In the genomic region with DNA sequence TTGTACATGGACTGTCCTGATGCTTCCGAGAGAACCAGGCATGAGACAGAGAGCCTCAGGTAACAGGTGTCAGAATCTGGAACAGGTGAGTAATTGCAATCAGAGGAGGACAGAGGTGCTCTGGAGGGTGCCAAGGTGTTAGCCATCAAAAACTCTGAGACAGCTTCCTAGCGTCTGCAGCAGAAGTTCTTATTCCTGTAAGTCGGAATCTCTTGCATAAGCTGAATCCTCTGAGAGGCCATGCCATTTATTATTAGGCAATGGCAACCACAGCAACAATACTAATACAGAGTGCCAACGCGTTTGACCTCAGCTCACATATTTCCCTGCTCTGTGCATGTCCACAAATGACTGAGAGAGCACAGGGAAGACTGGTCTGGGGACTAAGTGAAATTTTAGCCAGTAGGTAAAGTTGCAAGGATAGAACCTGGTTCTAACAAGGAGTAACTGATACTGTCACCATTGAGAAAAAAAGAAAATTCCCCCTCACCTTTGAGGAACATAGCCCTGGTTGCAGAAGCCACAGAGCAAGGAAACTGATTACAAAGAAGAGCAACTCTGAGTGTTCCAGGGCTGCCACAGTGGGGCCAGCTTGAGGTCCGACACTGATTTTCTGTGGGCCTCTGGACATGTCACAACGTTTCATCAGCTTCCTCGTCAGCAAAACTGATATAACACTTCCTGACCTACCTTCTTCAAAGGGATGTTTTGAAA, we compare ENCODE assay signal across 14 cellular contexts. TPM values are rescaled to one million over a fixed set of nuclear protein-coding genes. Genes with fewer than 3 reads are reported as not detected.
DNase-seq lines count a peak whose midpoint lies in the region; ATAC-seq and TF ChIP-seq lines count a peak whose summit lies in the region.
"Had no signal": no experiment of that assay in that cellular context is flagged by ENCODE, and none has a peak within 500 bp of the region (broad histone marks: within the 10 kb centered on the region; RNA-seq: fewer than 3 reads in every experiment).

No MANE protein-coding gene starts in this region.

- no peak overlapping the region for H3K23ac ChIP-seq in neuronal stem cell (ENCODE audit: low read depth, low read length, poor library complexity)

- no peak overlapping the region for H3K14ac ChIP-seq in neuronal stem cell (ENCODE audit: low read length)

- H2AK5ac ChIP-seq in neuronal stem cell (ENCODE audit: low read depth, low read length): no peak overlapping the region

- H3F3A ChIP-seq in PC-9 (ENCODE audit: insufficient read depth, low read depth): peaks cover 25% of the 10 kb centered on the region

- no peak overlapping the region for H4K91ac ChIP-seq in neuronal stem cell (ENCODE audit: low read depth, low read length, poor library complexity)

- ATAC-seq in HCT116: no peak

- no peaks in the 10 kb centered on the region for H3K27me3 ChIP-seq in HCT116 (ENCODE audit: insufficient read depth, low read length)
- no peaks in the 10 kb centered on the region for H3K27me3 ChIP-seq in PC-9 (ENCODE audit: insufficient read depth, low read depth)
- no peaks in the 10 kb centered on the region for H3K27me3 ChIP-seq in neuronal stem cell (ENCODE audit: control insufficient read depth in 3 of 3, insufficient read depth in 3 of 3, low read depth in 1 of 3, low read length in 3 of 3)
- H3K27me3 ChIP-seq: SJCRH30 had no signal

- H4K20me1 ChIP-seq in HCT116 (ENCODE audit: insufficient read depth): no peaks in the 10 kb centered on the region
- no peaks in the 10 kb centered on the region for H4K20me1 ChIP-seq in PC-9 (ENCODE audit: insufficient read depth)

- TF ChIP-seq CTCF in HCT116 (IDR thresholded peaks at IDR 0.05 in 2 of 3, conservative IDR thresholded peaks at IDR 0.05 in 1 of 3; ENCODE audit: borderline replicate concordance in 1 of 3, insufficient read depth in 1 of 3, low read depth in 2 of 3, low read length in 2 of 3): no peak
- no peak for TF ChIP-seq CTCF in PC-9 (conservative IDR thresholded peaks at IDR 0.05)
- no peak for TF ChIP-seq CTCF in fibroblast of the aortic adventitia (IDR thresholded peaks at IDR 0.05; ENCODE audit: insufficient read depth, low read length)

- H2BK5ac ChIP-seq in neuronal stem cell (ENCODE audit: low read length): no peak overlapping the region

- intact Hi-C loops in HCT116 (cut with micrococcal nuclease) (no loop called here), PC-9 (cut with micrococcal nuclease; ENCODE audit: unreplicated experiment) (loop anchor here (1.0 to 5.0 kb wide), 3 partner anchors 14 to 57 kb away; no protein-coding TSS in a partner anchor)

- CTCF ChIA-PET in HCT116 (lab: Charles Lee) (no interaction called here), PC-9 (lab: Charles Lee) (interaction anchor here (0.8 to 2.0 kb wide), 2 partner anchors 8 to 17 kb away, joined by 4 read pairs; no protein-coding TSS in a partner anchor)

- no peak for TF ChIP-seq RAD21 in HCT116 (IDR thresholded peaks at IDR 0.05; ENCODE audit: low read depth)

- no peak overlapping the region for H2BK120ac ChIP-seq in neuronal stem cell (ENCODE audit: low read depth, low read length)

- H4K8ac ChIP-seq in neuronal stem cell (ENCODE audit: low read depth, low read length): no peak overlapping the region

- no peak overlapping the region for H2BK12ac ChIP-seq in neuronal stem cell (ENCODE audit: low read length)

- H3K79me1 ChIP-seq in neuronal stem cell (ENCODE audit: low read depth, low read length): no peaks in the 10 kb centered on the region

- no CpG with 5 or more reads among the region's 8 CpGs for WGBS in neuronal stem cell (ENCODE audit: extremely low coverage in 2 of 2, insufficient read length in 2 of 2, insufficient replicate concordance in 1 of 2), 2 donors

- H3K4me2 ChIP-seq in HCT116 (ENCODE audit: low read length): no peak overlapping the region
- H3K4me2 ChIP-seq in PC-9: peak overlapping the region; percentile 67
- no peak overlapping the region for H3K4me2 ChIP-seq in neuronal stem cell (ENCODE audit: insufficient read depth, low read length, poor library complexity, severe bottlenecking)

- no peak overlapping the region for H3K18ac ChIP-seq in neuronal stem cell (ENCODE audit: low read length)

- no peak overlapping the region for H3K4ac ChIP-seq in neuronal stem cell (ENCODE audit: low read length)

- H3K4me3 ChIP-seq in HCT116 (replicated peaks in 1 of 2; ENCODE audit: low read depth in 1 of 2, low read length in 2 of 2): no peak overlapping the region
- peak overlapping the region; percentile 19; the same call in 1 of the 2 replicates for H3K4me3 ChIP-seq in PC-9
- H3K4me3 ChIP-seq in fibroblast of the aortic adventitia (ENCODE audit: low read depth, low read length): no peak overlapping the region
- H3K4me3 ChIP-seq in neuronal stem cell (ENCODE audit: low read length in 2 of 2): no peak overlapping the region
- H3K4me3 ChIP-seq: SJCRH30 had no signal

- no peaks in the 10 kb centered on the region for H3K9me2 ChIP-seq in HCT116 (ENCODE audit: insufficient read depth)
- no peaks in the 10 kb centered on the region for H3K9me2 ChIP-seq in PC-9 (ENCODE audit: insufficient read depth)

- BruUV-seq in HCT116 (replicated peaks; lab: Mats Ljungman, UMichigan) (no TSS peak), PC-9 (replicated peaks; lab: Mats Ljungman, UMichigan) (no TSS peak)

- H2AFZ ChIP-seq in HCT116 (ENCODE audit: low read depth, low read length, poor library complexity, severe bottlenecking): no peak overlapping the region
- H2AFZ ChIP-seq in PC-9: peak overlapping the region; percentile 15; the same call in 1 of the 2 replicates
- H2AFZ ChIP-seq in neuronal stem cell (ENCODE audit: low read length): peak overlapping the region; percentile 42

- RAD21 ChIA-PET in HCT116 (lab: Charles Lee; ENCODE audit: low non-redundant PET in 1 of 2, low total read pairs in 2 of 2, uncharacterized antibody in 2 of 2, unreplicated experiment in 2 of 2): no interaction called here

- no peak overlapping the region for H2BK15ac ChIP-seq in neuronal stem cell (ENCODE audit: low read length)

- H3K79me2 ChIP-seq in HCT116 (ENCODE audit: insufficient read depth, low read length) (no peaks in the 10 kb centered on the region), PC-9 (ENCODE audit: low read depth) (no peaks in the 10 kb centered on the region)

- DNase-seq in HCT116 (ENCODE audit: low read depth, low spot score): no peak
- DNase-seq in PC-9: peak in 1 of 2 experiments; percentile 96
- peak; percentile 25 for DNase-seq in fibroblast of the aortic adventitia (ENCODE audit: low read depth)
- no peak for DNase-seq in neuronal stem cell (ENCODE audit: low spot score)
- DNase-seq in NCI-H82 treated with DMSO at 0.1 percent for 48 hours (lab: John Stamatoyannopoulos, UW; ENCODE audit: unreplicated experiment): no peak
- DNase-seq in NCI-H510A treated with DMSO at 0.1 percent for 48 hours (lab: John Stamatoyannopoulos, UW): no peak
- DNase-seq in stimulated activated CD4-positive, alpha-beta T cell treated with anti-CD3 and anti-CD28 coated beads, Interleukin-2, amount 100 ng/mL, for 24 hours: no peak
- no peak for DNase-seq in medulla oblongata (ENCODE audit: extremely low spot score)
- DNase-seq: activated CD4-positive, CD25-positive, alpha-beta regulatory T cell treated with anti-CD3 and anti-CD28 coated beads, Interleukin-2, amount 50 U/mL, for 72 hours; caudate nucleus; CD4-positive, CD25-positive, alpha-beta regulatory T cell; KBM-7; NCI-H226; SJCRH30 had no signal

- H3K9me3 ChIP-seq in HCT116 (ENCODE audit: control insufficient read depth in 1 of 2, insufficient read depth in 1 of 2, low read depth in 1 of 2, low read length in 2 of 2) (no peaks in the 10 kb centered on the region), PC-9 (ENCODE audit: insufficient read depth, low read depth) (no peaks in the 10 kb centered on the region; the same call in 1 of the 2 replicates), neuronal stem cell (replicated peaks in 1 of 2; ENCODE audit: control insufficient read depth in 2 of 2, insufficient read depth in 1 of 2, low read depth in 1 of 2, low read length in 2 of 2) (no peaks in the 10 kb centered on the region)
- H3K9me3 ChIP-seq: SJCRH30 had no signal

- H3K27ac ChIP-seq in HCT116 (ENCODE audit: low read depth, low read length) (no peak overlapping the region), PC-9 (peak overlapping the region; percentile 79), neuronal stem cell (replicated peaks; ENCODE audit: low read length) (no peak overlapping the region)
- H3K27ac ChIP-seq: SJCRH30 had no signal

- H3K9ac ChIP-seq in HCT116 (ENCODE audit: low read length) (no peak overlapping the region), neuronal stem cell (ENCODE audit: low read depth, low read length, poor library complexity) (no peak overlapping the region)

- POLR2A ChIA-PET in HCT116 (lab: Charles Lee): no interaction called here
- POLR2A ChIA-PET in PC-9 (lab: Charles Lee; ENCODE audit: unreplicated experiment): interaction anchor here (0.5 to 0.8 kb wide), 3 partner anchors 50 to 96 kb away, joined by 3 to 5 read pairs (median 4); no protein-coding TSS in a partner anchor

- no peak for TF ChIP-seq POLR2A in HCT116 (IDR thresholded peaks at IDR 0.05; ENCODE audit: borderline replicate concordance, extremely low read depth, insufficient read depth, insufficient read length)

- H3K36me3 ChIP-seq in HCT116 (ENCODE audit: control insufficient read depth in 1 of 2, insufficient read depth in 2 of 2, low read length in 2 of 2) (no peaks in the 10 kb centered on the region), PC-9 (ENCODE audit: low read depth) (no peaks in the 10 kb centered on the region), neuronal stem cell (replicated peaks in 1 of 2; ENCODE audit: control insufficient read depth in 2 of 2, insufficient read depth in 2 of 2, low read length in 2 of 2) (no peaks in the 10 kb centered on the region)
- H3K36me3 ChIP-seq: SJCRH30 had no signal

- H3K4me1 ChIP-seq in HCT116 (ENCODE audit: control insufficient read depth in 1 of 2, insufficient read depth in 2 of 2, low read length in 2 of 2) (no peaks in the 10 kb centered on the region), PC-9 (replicated peaks; ENCODE audit: insufficient read depth) (peaks cover 30% of the 10 kb centered on the region), neuronal stem cell (ENCODE audit: control insufficient read depth in 2 of 2, insufficient read depth in 1 of 2, low read depth in 1 of 2, low read length in 2 of 2) (peaks cover 0 to 4% of the 10 kb centered on the region in 2 donors)

TF ChIP-seq in HCT116, 20 proteins besides CTCF, POLR2A, EP300 and RAD21:
- no peak for TF ChIP-seq SRF (IDR thresholded peaks at IDR 0.05; ENCODE audit: low read depth)
- TF ChIP-seq CEBPB (IDR thresholded peaks at IDR 0.05; ENCODE audit: low read depth): peak; percentile 61

RNA-seq across cellular contexts. Expression of a gene that starts 55.1 kb away (rescaled TPM):
- 142 TPM for total RNA-seq in HCT116 (2021; ENCODE audit: unreplicated experiment)
- polyA plus RNA-seq in HCT116 (2012): 49.5 and 66.8 TPM in 2 replicates
- total RNA-seq in PC-9 (2021): 300 and 446 TPM in 2 replicates
- total RNA-seq in fibroblast of the aortic adventitia (ENCODE audit: low replicate concordance): 88.5 and 94.0 TPM in 2 replicates
- 64.8 TPM for polyA plus RNA-seq in neuronal stem cell (2013, experiment 1 of 2)
- polyA plus RNA-seq in neuronal stem cell (2013, experiment 2 of 2): 66.0 TPM
